ENCODE assay signal across 23 cellular contexts in the genomic region with DNA sequence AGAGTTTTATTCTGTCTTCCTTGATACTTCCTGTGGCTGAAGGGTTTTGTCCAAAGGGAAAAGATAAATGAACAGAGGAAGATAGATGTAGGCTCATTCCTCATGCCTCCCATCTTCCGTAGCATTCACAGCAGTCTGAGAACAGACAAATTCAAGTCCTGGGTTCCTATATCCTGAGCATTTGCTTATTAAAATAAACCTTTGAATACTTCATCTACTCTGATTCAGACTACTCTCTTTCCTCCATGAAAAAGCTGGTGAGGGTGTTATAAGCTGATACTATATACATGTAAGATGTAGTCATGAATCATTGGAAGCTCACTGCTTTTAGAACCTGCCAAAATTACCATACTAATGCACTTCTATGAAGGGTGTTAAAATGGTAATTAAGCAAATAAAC.
DNase-seq lines count a peak whose midpoint lies in the region; ATAC-seq, FAIRE-seq and TF ChIP-seq lines count a peak whose summit lies in the region.
"Had no signal": no experiment of that assay in that cellular context is flagged by ENCODE, and none has a peak within 500 bp of the region (broad histone marks: within the 10 kb centered on the region; RNA-seq: fewer than 3 reads in every experiment).

No MANE protein-coding gene starts in this region.

- POLR2A ChIA-PET in endothelial cell of umbilical vein (lab: Charles Lee), result no interaction called here

- H3K4me2 ChIP-seq in endothelial cell of umbilical vein (ENCODE audit: insufficient read depth, low read length), result no peak overlapping the region
- H3K4me2 ChIP-seq: smooth muscle cell had no signal

- TF ChIP-seq POLR2A in endothelial cell of umbilical vein (IDR thresholded peaks at IDR 0.05; ENCODE audit: low read depth, low read length), result no peak

- H3K9me1 ChIP-seq in endothelial cell of umbilical vein (replicated peaks; ENCODE audit: control insufficient read depth, extremely low read depth, insufficient read depth, low read length), result no peaks in the 10 kb centered on the region

- H3K9me3 ChIP-seq in left ventricle myocardium inferior (replicated peaks) (no peaks in the 10 kb centered on the region), right cardiac atrium (ENCODE audit: control insufficient read depth, low read length) (no peaks in the 10 kb centered on the region), endothelial cell of umbilical vein (replicated peaks; ENCODE audit: control insufficient read depth, insufficient read depth, low read length) (no peaks in the 10 kb centered on the region), psoas muscle (no peaks in the 10 kb centered on the region)
- H3K9me3 ChIP-seq: upper lobe of left lung had no signal

- H3K79me2 ChIP-seq in endothelial cell of umbilical vein (ENCODE audit: control insufficient read depth, insufficient read depth, low read length), result no peaks in the 10 kb centered on the region

- FAIRE-seq in endothelial cell of umbilical vein (lab: Jason Lieb, UNC) (no peak), HTR-8/SVneo (lab: Jason Lieb, UNC) (no peak)

- WGBS in right cardiac atrium, result 53% methylated on average over 1 of the region's 1 CpG
- 66 to 73% (median 67%) methylated on average over 1 of the region's 1 CpG for WGBS in psoas muscle, 3 donors

- intact Hi-C loops in left ventricle myocardium inferior (cut with micrococcal nuclease) (no loop called here), right cardiac atrium (cut with DNase I) (loop anchor here in 1 of 4 donors (10.0 kb wide), 1 partner anchor 63 kb away; a partner anchor contains a TSS), endothelial cell of umbilical vein (cut with micrococcal nuclease) (loop anchor here (2.0 kb wide), 1 partner anchor 117 kb away; no protein-coding TSS in a partner anchor), psoas muscle (cut with DNase I) (no loop called here)

- TF ChIP-seq CTCF in left ventricle myocardium inferior (IDR thresholded peaks at IDR 0.05; ENCODE audit: borderline replicate concordance) (no peak), endothelial cell of umbilical vein (IDR thresholded peaks at IDR 0.05; ENCODE audit: extremely low read depth in 1 of 2, insufficient read depth in 1 of 2, low read depth in 1 of 2, low read length in 2 of 2) (no peak), psoas muscle (IDR thresholded peaks at IDR 0.05) (no peak)

- ATAC-seq in right cardiac atrium (no peak), psoas muscle (no peak), HG03439 (IDR thresholded peaks at IDR 0.05; ENCODE audit: unreplicated experiment) (no peak)
- ATAC-seq: activated naive CD8-positive, alpha-beta T cell treated with anti-CD3 and anti-CD28 coated beads, Interleukin-2, amount 50 U/mL, for 24 hours; stimulated activated naive CD8-positive, alpha-beta T cell treated with anti-CD3 and anti-CD28 coated beads, Interleukin-15, Interleukin-2, amounts not matched to agents 100 U/mL and 50 U/mL, for 24 hours; T-cell had no signal

- H3K4me3 ChIP-seq in left ventricle myocardium inferior, result no peak overlapping the region
- H3K4me3 ChIP-seq in right cardiac atrium (ENCODE audit: low read length), result no peak overlapping the region
- H3K4me3 ChIP-seq in endothelial cell of umbilical vein (replicated peaks in 1 of 3; ENCODE audit: insufficient read depth in 1 of 3, low read depth in 1 of 3, low read length in 3 of 3), result no peak overlapping the region
- H3K4me3 ChIP-seq in psoas muscle, result no peak overlapping the region
- H3K4me3 ChIP-seq: cardiac muscle cell, smooth muscle cell, upper lobe of left lung had no signal

- H3K27ac ChIP-seq in left ventricle myocardium inferior (replicated peaks), result peak overlapping the region; percentile 38
- H3K27ac ChIP-seq in right cardiac atrium (ENCODE audit: low read length), result no peak overlapping the region
- H3K27ac ChIP-seq in endothelial cell of umbilical vein (ENCODE audit: insufficient read depth, low read depth, low read length), result peak overlapping the region; percentile 17
- H3K27ac ChIP-seq in psoas muscle, result peak overlapping the region; percentile 94
- H3K27ac ChIP-seq: 22Rv1, cardiac muscle cell had no signal

- BruUV-seq in endothelial cell of umbilical vein (replicated peaks; lab: Mats Ljungman, UMichigan), result TSS peak; percentile 79

- no peak overlapping the region for H2AFZ ChIP-seq in endothelial cell of umbilical vein (ENCODE audit: low read depth, low read length)

- H4K20me1 ChIP-seq in endothelial cell of umbilical vein (replicated peaks; ENCODE audit: control insufficient read depth, extremely low read depth, insufficient read depth, low read length), result peaks cover 2% of the 10 kb centered on the region

- CTCF ChIA-PET in endothelial cell of umbilical vein (lab: Charles Lee), result interaction anchor here (0.8 to 4.0 kb wide), 12 partner anchors 10 to 196 kb away, joined by 3 to 23 read pairs (median 4); a partner anchor contains a TSS

- dilution Hi-C loops in endothelial cell of umbilical vein (cut with MboI; ENCODE audit: extremely low pct_ligation_motif_present, low sequenced_read_pairs), result no loop called here

- DNase-seq in left ventricle myocardium inferior, result no peak
- DNase-seq in right cardiac atrium, result no peak
- peak; percentile 45 for DNase-seq in endothelial cell of umbilical vein (ENCODE audit: low read depth, low spot score)
- no peak for DNase-seq in psoas muscle
- DNase-seq in HTR-8/SVneo (ENCODE audit: insufficient read length, low spot score), result no peak
- no peak for DNase-seq in HPDE6-E6E7 (ENCODE audit: extremely low spot score)
- no peak for DNase-seq in activated gamma-delta T cell (lab: John Stamatoyannopoulos, UW)
- DNase-seq: activated CD4-positive, alpha-beta T cell treated with anti-CD3 and anti-CD28 coated beads, Interleukin-2, amount 50 U/mL, for 1 hour; activated CD8-positive, alpha-beta memory T cell treated with anti-CD3 and anti-CD28 coated beads, Interleukin-2, amount 50 U/mL, for 4 hours; activated naive CD8-positive, alpha-beta T cell treated with anti-CD3 and anti-CD28 coated beads, Interleukin-2, amount 50 U/mL, for 24 hours; AML-193; MM.1S; NCI-H2171 treated with DMSO at 0.1 percent for 48 hours; NCI-H69; Right ventricle myocardium superior; stimulated activated CD4-positive, alpha-beta T cell treated with anti-CD3 and anti-CD28 coated beads, Interleukin-2, amount 100 ng/mL, for 48 hours; stimulated activated naive CD8-positive, alpha-beta T cell treated with anti-CD3 and anti-CD28 coated beads, Interleukin-15, Interleukin-2, amounts not matched to agents 100 U/mL and 50 U/mL, for 24 hours; T-cell; upper lobe of left lung had no signal

- H3K9ac ChIP-seq in endothelial cell of umbilical vein (replicated peaks; ENCODE audit: extremely low read depth, insufficient read depth, low read length), result no peak overlapping the region

- peaks cover 100% of the 10 kb centered on the region for H3K4me1 ChIP-seq in left ventricle myocardium inferior
- peaks cover 10% of the 10 kb centered on the region for H3K4me1 ChIP-seq in right cardiac atrium (ENCODE audit: control insufficient read depth, insufficient read depth, low read length)
- H3K4me1 ChIP-seq in endothelial cell of umbilical vein (ENCODE audit: control insufficient read depth, extremely low read depth, insufficient read depth, low read length), result peaks cover 19% of the 10 kb centered on the region
- H3K4me1 ChIP-seq in psoas muscle, result peaks cover 73% of the 10 kb centered on the region

- H3K27me3 ChIP-seq in left ventricle myocardium inferior (ENCODE audit: low read depth) (no peaks in the 10 kb centered on the region), right cardiac atrium (ENCODE audit: control insufficient read depth, insufficient read depth) (no peaks in the 10 kb centered on the region), endothelial cell of umbilical vein (ENCODE audit: control insufficient read depth in 2 of 2, insufficient read depth in 2 of 2, low read length in 2 of 2) (no peaks in the 10 kb centered on the region), psoas muscle (ENCODE audit: insufficient read depth in 3 of 3, low read length in 2 of 3) (no peaks in the 10 kb centered on the region)
- H3K27me3 ChIP-seq: cardiac muscle cell, upper lobe of left lung had no signal

- H3K36me3 ChIP-seq in left ventricle myocardium inferior (no peaks in the 10 kb centered on the region), endothelial cell of umbilical vein (ENCODE audit: control insufficient read depth in 2 of 2, extremely low read depth in 1 of 2, insufficient read depth in 2 of 2, low read length in 2 of 2) (no peaks in the 10 kb centered on the region), psoas muscle (ENCODE audit: insufficient read depth in 1 of 2, low read depth in 1 of 2) (no peaks in the 10 kb centered on the region)
- H3K36me3 ChIP-seq: cardiac muscle cell, upper lobe of left lung had no signal

TF ChIP-seq in endothelial cell of umbilical vein, 7 proteins besides CTCF, POLR2A, EP300 and RAD21:
- TF ChIP-seq, protein P1, sequence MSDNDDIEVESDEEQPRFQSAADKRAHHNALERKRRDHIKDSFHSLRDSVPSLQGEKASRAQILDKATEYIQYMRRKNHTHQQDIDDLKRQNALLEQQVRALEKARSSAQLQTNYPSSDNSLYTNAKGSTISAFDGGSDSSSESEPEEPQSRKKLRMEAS (IDR thresholded peaks at IDR 0.05; ENCODE audit: insufficient read depth, insufficient read length), result no peak
- TF ChIP-seq MYC (IDR thresholded peaks at IDR 0.05; ENCODE audit: low read depth, low read length), result no peak
- no peak for TF ChIP-seq POLR2AphosphoS5 (IDR thresholded peaks at IDR 0.05; ENCODE audit: insufficient read depth, low read depth, low read length)
- no peak for TF ChIP-seq GATA2 (IDR thresholded peaks at IDR 0.05; ENCODE audit: insufficient read depth, insufficient read length, low read depth, low read length)
- TF ChIP-seq JUN (IDR thresholded peaks at IDR 0.05; ENCODE audit: borderline replicate concordance, insufficient read depth, insufficient read length, low read depth), result no peak
- TF ChIP-seq EZH2 (IDR thresholded peaks at IDR 0.05; ENCODE audit: borderline replicate concordance, low read depth, low read length, severe bottlenecking), result no peak
- no peak for TF ChIP-seq FOS (IDR thresholded peaks at IDR 0.05; ENCODE audit: borderline replicate concordance, insufficient read depth, low read length)
